Comparison of ENCODE assay signal across 9 cellular contexts in the genomic region with DNA sequence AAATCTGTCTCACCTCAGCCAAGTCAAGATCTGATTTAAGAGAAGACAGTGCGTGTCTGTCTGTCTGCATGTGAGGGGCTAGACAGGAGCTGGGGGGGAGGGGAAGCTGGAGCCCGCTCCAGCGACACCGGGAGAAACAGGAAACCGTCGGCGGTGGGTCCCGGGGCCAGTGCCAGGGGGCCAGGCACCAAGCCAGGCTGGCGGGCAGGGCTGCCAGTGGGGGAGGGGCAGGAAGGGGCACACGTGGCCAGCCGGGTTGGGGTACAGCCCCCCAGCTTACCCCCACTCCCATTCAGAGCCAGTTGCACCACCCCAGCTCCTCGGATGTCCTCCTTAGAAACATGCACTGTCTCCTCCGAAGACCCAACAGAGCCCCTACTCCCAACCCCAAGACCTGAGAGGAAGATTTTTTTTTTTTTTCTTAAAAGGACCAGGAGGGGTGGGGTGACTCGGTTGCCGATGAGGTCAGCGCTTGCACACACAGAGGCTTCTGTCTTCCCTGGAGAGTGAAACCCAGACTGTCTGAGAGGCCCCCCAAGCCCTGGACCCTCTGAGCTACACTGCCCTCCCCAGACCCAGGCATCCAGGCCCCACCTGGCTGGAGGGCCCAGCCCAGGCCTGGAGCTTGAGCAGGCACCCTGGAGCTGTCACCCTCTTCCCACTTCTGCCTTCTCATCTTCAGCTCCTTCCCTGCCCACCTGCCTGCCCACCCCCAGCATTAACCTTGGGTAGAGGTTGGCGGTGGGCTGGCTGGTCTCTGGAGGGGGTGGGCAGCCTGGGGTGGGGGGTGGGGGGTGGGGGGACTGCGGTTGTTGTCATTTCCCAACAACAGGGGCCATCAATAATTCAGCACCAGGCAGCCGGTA. TPM values are rescaled to one million over a fixed set of nuclear protein-coding genes. Genes with fewer than 3 reads are reported as not detected.
A peak's percentile ranks its signal among the peaks of the same experiment; 100 is the strongest.
DNase-seq lines count a peak whose midpoint lies in the region; ATAC-seq and TF ChIP-seq lines count a peak whose summit lies in the region.
"Had no signal": no experiment of that assay in that cellular context is flagged by ENCODE, and none has a peak within 500 bp of the region (broad histone marks: within the 10 kb centered on the region; RNA-seq: fewer than 3 reads in every experiment).

No MANE protein-coding gene starts in this region.

- POLR2A ChIA-PET in WTC11 (lab: Charles Lee) = interaction anchor here (0.6 to 1.2 kb wide), 3 partner anchors 17 to 57 kb away, joined by 3 to 5 read pairs (median 3); no protein-coding TSS in a partner anchor

- H4K20me1 ChIP-seq in BLaER1 treated with 17β-estradiol and CSF1 and Interleukin-3, amounts not matched to agents 10 nM and 100 nM = peaks cover 34 to 69% (median 48%) of the 10 kb centered on the region in 11 experiments; a peak in 21 of 22 replicates

- H3K27ac Mint-ChIP-seq in WTC11 = peak overlapping the region; percentile 27; the same call in 1 of the 2 replicates

- peak overlapping the region; percentile 95 to 100 (median 100) for H3K4me2 ChIP-seq in BLaER1 treated with 17β-estradiol and CSF1 and Interleukin-3, amounts not matched to agents 10 nM and 100 nM

- H3K9me3 ChIP-seq in BLaER1 treated with 17β-estradiol and CSF1 and Interleukin-3, amounts not matched to agents 10 nM and 100 nM (replicated peaks in 1 of 11) = no peaks in the 10 kb centered on the region

- TF ChIP-seq CTCF in WTC11 (IDR thresholded peaks at IDR 0.05) (no peak), fibroblast of villous mesenchyme (IDR thresholded peaks at IDR 0.05; ENCODE audit: insufficient read depth, low read depth, low read length) (no peak)

- no peaks in the 10 kb centered on the region for H3K9me3 Mint-ChIP-seq in WTC11

- H3K36me3 ChIP-seq in BLaER1 treated with 17β-estradiol and CSF1 and Interleukin-3, amounts not matched to agents 10 nM and 100 nM = peaks cover 22 to 38% (median 29%) of the 10 kb centered on the region in 11 experiments; a peak in 21 of 22 replicates
- peaks cover 8% of the 10 kb centered on the region for H3K36me3 ChIP-seq in rectal smooth muscle tissue (ENCODE audit: control insufficient read depth, insufficient read depth, low read length)

- H3K4me1 ChIP-seq in BLaER1 treated with 17β-estradiol and CSF1 and Interleukin-3, amounts not matched to agents 10 nM and 100 nM = peaks cover 51 to 64% (median 54%) of the 10 kb centered on the region in 10 experiments
- peaks cover 30% of the 10 kb centered on the region for H3K4me1 ChIP-seq in rectal smooth muscle tissue (ENCODE audit: control insufficient read depth, insufficient read depth, low read length)

- DNase-seq in WTC11 (ENCODE audit: low spot score) = no peak
- peak; percentile 52 for DNase-seq in fibroblast of villous mesenchyme (ENCODE audit: low read depth)
- no peak for DNase-seq in ecto neural progenitor cell (ENCODE audit: low spot score)
- DNase-seq in NCI-H2196 treated with DMSO at 0.1 percent for 48 hours (lab: John Stamatoyannopoulos, UW; ENCODE audit: unreplicated experiment) = no peak
- DNase-seq: NCI-H2171 treated with DMSO at 0.1 percent for 48 hours had no signal

- H3K4me1 Mint-ChIP-seq in WTC11 = peaks cover 37% of the 10 kb centered on the region

- H3K27me3 ChIP-seq in BLaER1 treated with 17β-estradiol and CSF1 and Interleukin-3, amounts not matched to agents 10 nM and 100 nM = no peaks in the 10 kb centered on the region
- H3K27me3 ChIP-seq in rectal smooth muscle tissue (ENCODE audit: control insufficient read depth, insufficient read depth, low read length) = no peaks in the 10 kb centered on the region

- H3K27ac ChIP-seq in BLaER1 treated with 17β-estradiol and CSF1 and Interleukin-3, amounts not matched to agents 10 nM and 100 nM = peak overlapping the region in 10 of 11 experiments; percentile 47 to 76 (median 68); a peak in 20 of 22 replicates
- peak overlapping the region; percentile 38 for H3K27ac ChIP-seq in rectal smooth muscle tissue (ENCODE audit: low read depth, low read length)

- H3K36me3 Mint-ChIP-seq in WTC11 = no peaks in the 10 kb centered on the region

- peak overlapping the region; percentile 47 to 96 (median 70) for H3K9ac ChIP-seq in BLaER1 treated with 17β-estradiol and CSF1 and Interleukin-3, amounts not matched to agents 10 nM and 100 nM
- no peak overlapping the region for H3K9ac ChIP-seq in rectal smooth muscle tissue (ENCODE audit: low read length)

- no peaks in the 10 kb centered on the region for H3K27me3 Mint-ChIP-seq in WTC11 (ENCODE audit: low read depth)

- ATAC-seq in WTC11 = no peak
- no peak for ATAC-seq in HG02571 (IDR thresholded peaks at IDR 0.05; ENCODE audit: unreplicated experiment)
- no peak for ATAC-seq in HG02840 (IDR thresholded peaks at IDR 0.05; ENCODE audit: low FRiP score, unreplicated experiment)

- CTCF ChIA-PET in WTC11 (lab: Charles Lee) = interaction anchor here (1.1 to 3.5 kb wide), 4 partner anchors 8 to 118 kb away, joined by 3 to 26 read pairs (median 4); partner anchors contain the start of gene POU2F2

- H3K4me3 Mint-ChIP-seq in WTC11 = no peak overlapping the region

- peak overlapping the region in 8 of 10 experiments; percentile 42 to 99 (median 98); a peak in 16 of 20 replicates for H3K4me3 ChIP-seq in BLaER1 treated with 17β-estradiol and CSF1 and Interleukin-3, amounts not matched to agents 10 nM and 100 nM
- H3K4me3 ChIP-seq in fibroblast of villous mesenchyme (ENCODE audit: low read depth, low read length) (peak overlapping the region; percentile 15), rectal smooth muscle tissue (ENCODE audit: low read length) (peak overlapping the region; percentile 31)

TF ChIP-seq in WTC11, 78 proteins besides CTCF, POLR2A, EP300 and RAD21 (continues in another document):
- no peak for TF ChIP-seq RORB (CRISPR knock-in tag; IDR thresholded peaks at IDR 0.05)
- TF ChIP-seq AFF4 (CRISPR knock-in tag; IDR thresholded peaks at IDR 0.05; ENCODE audit: borderline replicate concordance) = no peak
- no peak for TF ChIP-seq CREM (CRISPR knock-in tag; IDR thresholded peaks at IDR 0.05)
- no peak for TF ChIP-seq ATF6 (CRISPR knock-in tag; IDR thresholded peaks at IDR 0.05)
- TF ChIP-seq USF2 (CRISPR knock-in tag; IDR thresholded peaks at IDR 0.05) = no peak
- TF ChIP-seq TCF7 (CRISPR knock-in tag; IDR thresholded peaks at IDR 0.05; ENCODE audit: low read depth) = no peak
- TF ChIP-seq NR2C2 (CRISPR knock-in tag; IDR thresholded peaks at IDR 0.05) = no peak
- no peak for TF ChIP-seq CBFB (CRISPR knock-in tag; IDR thresholded peaks at IDR 0.05; ENCODE audit: low read depth)
- TF ChIP-seq ZBTB21 (CRISPR knock-in tag; IDR thresholded peaks at IDR 0.05; ENCODE audit: borderline replicate concordance) = no peak

RNA-seq across cellular contexts. Expression of gene ERF, which starts 4.0 kb away (rescaled TPM):
- 65.4 to 67.6 TPM (median 65.9 TPM) in 3 replicates for total RNA-seq in WTC11 (2021)
- 27.6 and 32.5 TPM in 2 replicates for total RNA-seq in fibroblast of villous mesenchyme

RNA-seq across cellular contexts. Expression of gene GSK3A, which starts 8.5 kb away (rescaled TPM):
- 49.8 to 50.8 TPM (median 49.9 TPM) in 3 replicates for total RNA-seq in WTC11 (2021)
- total RNA-seq in fibroblast of villous mesenchyme = 16.8 and 21.2 TPM in 2 replicates

RNA-seq across cellular contexts. Expression of gene CIC, which starts 18.2 kb away (rescaled TPM):
- total RNA-seq in WTC11 (2021) = 53.0 to 58.5 TPM (median 55.8 TPM) in 3 replicates
- total RNA-seq in fibroblast of villous mesenchyme = 23.7 and 26.7 TPM in 2 replicates

RNA-seq across cellular contexts. Expression of gene ZNF526, which starts 30.8 kb away (rescaled TPM):
- total RNA-seq in WTC11 (2021) (16.1 to 18.3 TPM (median 16.4 TPM) in 3 replicates), fibroblast of villous mesenchyme (14.8 and 20.3 TPM in 2 replicates)

RNA-seq across cellular contexts. Expression of gene DEDD2, which starts 33.4 kb away (rescaled TPM):
- total RNA-seq in WTC11 (2021) (37.7 to 42.0 TPM (median 39.2 TPM) in 3 replicates), fibroblast of villous mesenchyme (14.8 and 15.1 TPM in 2 replicates)

Comparison
In these comparisons a context has a peak if more than half of its experiments do, and no peak if none do; other contexts are left out.
1. H3K4me3 ChIP-seq: peak in every context shown above with its lines; median percentile 98 in BLaER1 treated with 17β-estradiol and CSF1 and Interleukin-3, amounts not matched to agents 10 nM and 100 nM; 31 in rectal smooth muscle tissue; 15 in fibroblast of villous mesenchyme.